Comparison of ENCODE assay signal across 10 cellular contexts in the genomic region with DNA sequence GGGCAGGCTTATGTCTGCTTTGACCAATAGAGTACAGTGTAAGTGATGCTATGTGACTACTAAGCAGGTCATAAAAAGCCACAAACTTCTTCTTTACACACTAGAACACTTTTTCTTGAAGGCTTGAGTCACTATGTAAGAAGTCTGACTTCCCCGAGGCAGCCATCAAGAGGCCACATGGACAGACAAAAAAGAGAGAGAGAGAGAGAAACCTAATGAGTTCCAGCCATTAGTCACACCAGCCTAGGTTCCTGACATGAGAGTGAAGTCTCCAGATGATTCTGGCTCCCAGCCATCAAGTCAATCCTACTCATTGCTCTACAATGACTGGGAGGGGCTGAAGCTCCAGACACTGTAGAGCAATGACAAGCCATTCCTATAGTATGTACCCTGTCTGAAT.
DNase-seq lines count a peak whose midpoint lies in the region; ATAC-seq lines count a peak whose summit lies in the region.
"Had no signal": no experiment of that assay in that cellular context is flagged by ENCODE, and none has a peak within 500 bp of the region (broad histone marks: within the 10 kb centered on the region; RNA-seq: fewer than 3 reads in every experiment).

No MANE protein-coding gene starts in this region.

- in situ Hi-C loops in Caki2 (cut with HindIII; ENCODE audit: low pct_unique_long_range_greater_than_20kb, low sequenced_read_pairs), result no loop called here

- ATAC-seq in HG02885 (IDR thresholded peaks at IDR 0.05; ENCODE audit: poor library complexity, unreplicated experiment) (no peak), HG02588 (IDR thresholded peaks at IDR 0.05; ENCODE audit: unreplicated experiment) (no peak), HG03097 (IDR thresholded peaks at IDR 0.05; ENCODE audit: low FRiP score, unreplicated experiment) (no peak)

- DNase-seq in Caki2 (ENCODE audit: low read depth) (peak; percentile 87), HS-5 (ENCODE audit: low read depth) (peak; percentile 96), astrocyte of the hippocampus (ENCODE audit: low read depth, low spot score) (peak; percentile 61), kidney tubule cell (ENCODE audit: low spot score) (peak; percentile 99), GF-D8 (lab: John Stamatoyannopoulos, UW) (no peak)
- DNase-seq: activated T-cell treated with anti-CD3 and anti-CD28 coated beads, Interleukin-2, amount 50 U/mL, for 48 hours; NCI-H510A had no signal
